In genomic region chr3:141877911-141878310, GRCh38 we compare ENCODE assay signal across 9 cellular contexts. TPM values are rescaled to one million over a fixed set of nuclear protein-coding genes. Genes with fewer than 3 reads are reported as not detected.
DNase-seq lines count a peak whose midpoint lies in the region; ATAC-seq, FAIRE-seq and TF ChIP-seq lines count a peak whose summit lies in the region.
"Had no signal": no experiment of that assay in that cellular context is flagged by ENCODE, and none has a peak within 500 bp of the region (broad histone marks: within the 10 kb centered on the region; RNA-seq: fewer than 3 reads in every experiment).

No MANE protein-coding gene starts in this region.

- H3K27ac Mint-ChIP-seq in stimulated activated naive CD8-positive, alpha-beta T cell treated with anti-CD3 and anti-CD28 coated beads, Interleukin-15, Interleukin-2, amounts not matched to agents 100 ng/mL and 50 ng/mL, for 24 hours = peak overlapping the region; percentile 87

- no peaks in the 10 kb centered on the region for H3K36me3 ChIP-seq in hepatocyte (replicated peaks; ENCODE audit: insufficient read depth, low read depth)
- H3K36me3 ChIP-seq in stomach smooth muscle (ENCODE audit: control insufficient read depth in 2 of 2, insufficient read depth in 2 of 2, low read length in 2 of 2) = no peaks in the 10 kb centered on the region
- no peaks in the 10 kb centered on the region for H3K36me3 ChIP-seq in pancreas

- no peak for ATAC-seq in stimulated activated naive CD8-positive, alpha-beta T cell treated with anti-CD3 and anti-CD28 coated beads, Interleukin-15, Interleukin-2, amounts not matched to agents 100 U/mL and 50 U/mL, for 24 hours
- no peak for ATAC-seq in pancreas

- H3K27me3 ChIP-seq in hepatocyte = no peaks in the 10 kb centered on the region
- H3K27me3 ChIP-seq in stomach smooth muscle (ENCODE audit: control insufficient read depth in 1 of 2, insufficient read depth in 2 of 2, low read length in 2 of 2) = no peaks in the 10 kb centered on the region
- H3K27me3 ChIP-seq in pancreas = no peaks in the 10 kb centered on the region

- H3K36me3 Mint-ChIP-seq in stimulated activated naive CD8-positive, alpha-beta T cell treated with anti-CD3 and anti-CD28 coated beads, Interleukin-15, Interleukin-2, amounts not matched to agents 100 ng/mL and 50 ng/mL, for 24 hours (ENCODE audit: low read depth) = peaks cover 53% of the 10 kb centered on the region

- H2AFZ ChIP-seq in hepatocyte = peak overlapping the region; percentile 51

- H3K27me3 Mint-ChIP-seq in stimulated activated naive CD8-positive, alpha-beta T cell treated with anti-CD3 and anti-CD28 coated beads, Interleukin-15, Interleukin-2, amounts not matched to agents 100 ng/mL and 50 ng/mL, for 24 hours = no peaks in the 10 kb centered on the region

- H3K9me3 Mint-ChIP-seq in stimulated activated naive CD8-positive, alpha-beta T cell treated with anti-CD3 and anti-CD28 coated beads, Interleukin-15, Interleukin-2, amounts not matched to agents 100 ng/mL and 50 ng/mL, for 24 hours = no peaks in the 10 kb centered on the region

- H3K9me3 ChIP-seq in hepatocyte (ENCODE audit: low read depth) (no peaks in the 10 kb centered on the region), stomach smooth muscle (ENCODE audit: control insufficient read depth in 2 of 2, low read length in 2 of 2) (no peaks in the 10 kb centered on the region), pancreas (no peaks in the 10 kb centered on the region)

- peaks cover 4% of the 10 kb centered on the region for H3K4me1 ChIP-seq in hepatocyte (ENCODE audit: insufficient read depth)
- peaks cover 3% of the 10 kb centered on the region for H3K4me1 ChIP-seq in stomach smooth muscle (ENCODE audit: control insufficient read depth, insufficient read depth, low read length)
- peaks cover 0 to 12% (median 10%) of the 10 kb centered on the region in 3 donors for H3K4me1 ChIP-seq in pancreas
- H3K4me1 ChIP-seq: parathyroid adenoma had no signal

- intact Hi-C loops in pancreas (cut with DNase I) = no loop called here
- intact Hi-C loops in head of caudate nucleus (cut with DNase I) = loop anchor here (2.0 kb wide), 1 partner anchor 139 kb away; the partner anchor contains the start of gene RNF7

- 9% methylated on average over 3 of the region's 3 CpGs for WGBS in hepatocyte (ENCODE audit: low lambda C conversion rate, missing lambda C conversion rate)
- WGBS in pancreas, 2 donors = 51 to 66% methylated on average over 3 of the region's 3 CpGs

- peaks cover 53% of the 10 kb centered on the region for H3K4me1 Mint-ChIP-seq in stimulated activated naive CD8-positive, alpha-beta T cell treated with anti-CD3 and anti-CD28 coated beads, Interleukin-15, Interleukin-2, amounts not matched to agents 100 ng/mL and 50 ng/mL, for 24 hours (ENCODE audit: low read depth)

- DNase-seq in stimulated activated naive CD8-positive, alpha-beta T cell treated with anti-CD3 and anti-CD28 coated beads, Interleukin-15, Interleukin-2, amounts not matched to agents 100 U/mL and 50 U/mL, for 24 hours = no peak
- DNase-seq in hepatocyte (ENCODE audit: low spot score) (peak; percentile 37), pancreas (no peak), head of caudate nucleus (no peak), NCI-H2227 (lab: John Stamatoyannopoulos, UW; ENCODE audit: unreplicated experiment) (no peak)

- H3K4me3 ChIP-seq in WI38 (ENCODE audit: low read depth, low read length) (peak overlapping the region; percentile 73), hepatocyte (peak overlapping the region; percentile 68), stomach smooth muscle (ENCODE audit: low read length in 2 of 2) (peak overlapping the region; percentile 51 to 85), pancreas (peak overlapping the region in 1 of 4 donors; percentile 94)

- FAIRE-seq in pancreas (lab: Jason Lieb, UNC) = no peak

- peak overlapping the region in 1 of 2 donors; percentile 43 for H3K9ac ChIP-seq in stomach smooth muscle (ENCODE audit: low read length in 2 of 2)
- H3K9ac ChIP-seq: parathyroid adenoma had no signal

- H3K79me2 ChIP-seq in hepatocyte = peaks cover 57% of the 10 kb centered on the region

- no peaks in the 10 kb centered on the region for H3K9me2 ChIP-seq in hepatocyte (replicated peaks; ENCODE audit: insufficient read depth)

- peak overlapping the region; percentile 84 for H3K4me3 Mint-ChIP-seq in stimulated activated naive CD8-positive, alpha-beta T cell treated with anti-CD3 and anti-CD28 coated beads, Interleukin-15, Interleukin-2, amounts not matched to agents 100 ng/mL and 50 ng/mL, for 24 hours

- peak overlapping the region; percentile 78 for H3K4me2 ChIP-seq in hepatocyte

- H3K27ac ChIP-seq in hepatocyte (peak overlapping the region; percentile 100), stomach smooth muscle (ENCODE audit: low read length) (peak overlapping the region; percentile 95), pancreas (no peak overlapping the region)

- H4K20me1 ChIP-seq in hepatocyte (ENCODE audit: insufficient read depth, poor library complexity, severe bottlenecking) = peaks cover 23% of the 10 kb centered on the region

- TF ChIP-seq CTCF in WI38 (IDR thresholded peaks at IDR 0.05; ENCODE audit: low read depth, low read length) = no peak
- TF ChIP-seq CTCF in hepatocyte (IDR thresholded peaks at IDR 0.05; ENCODE audit: poor library complexity) = no peak
- no peak for TF ChIP-seq CTCF in pancreas (IDR thresholded peaks at IDR 0.05)

RNA-seq across cellular contexts. Expression of gene ATP1B3, which starts 1.5 kb away (rescaled TPM):
- 123 and 350 TPM in 2 replicates for total RNA-seq in hepatocyte
- polyA plus RNA-seq in hepatocyte = 277 and 316 TPM in 2 replicates
- 10 to 100 TPM in 5 of 6 donors, 1 to 10 TPM in 1; 6.7 to 29.9 (median 17.6) TPM for total RNA-seq in pancreas
- polyA plus RNA-seq in pancreas = 10 to 100 TPM; 24.7 to 53.0 TPM

Comparison
In these comparisons a context has a peak if more than half of its experiments do, and no peak if none do; other contexts are left out.
1. H3K27ac ChIP-seq: peak in hepatocyte (single experiment) and stomach smooth muscle (single experiment); none in pancreas (0 of 4).